ENCODE assay signal across 1 cellular context in genomic region chr2:70557171-70557838, GRCh38.
TF ChIP-seq lines count a peak whose summit lies in the region.

No MANE protein-coding gene starts in this region.

TF ChIP-seq in HepG2, 621 proteins besides CTCF, POLR2A, EP300 and RAD21 (continued from another document and continues in another):
- 0 out of 2 replicates have a peak, but pooled peaks have one; percentile 12 for TF ChIP-seq ARID2 (CRISPR knock-in tag; IDR thresholded peaks at IDR 0.05; ENCODE audit: borderline replicate concordance)
- TF ChIP-seq MBNL3 (CRISPR knock-in tag; conservative IDR thresholded peaks at IDR 0.05), result no peak
- TF ChIP-seq ZFX (CRISPR knock-in tag; IDR thresholded peaks at IDR 0.05; ENCODE audit: low read depth), result peak; percentile 73
- TF ChIP-seq ZNF296 (CRISPR knock-in tag; conservative IDR thresholded peaks at IDR 0.05), result no peak
- TF ChIP-seq ZNF574 (CRISPR knock-in tag; IDR thresholded peaks at IDR 0.05), result peak; percentile 61; the same call in 1 of the 2 replicates
- TF ChIP-seq HMG20B (CRISPR knock-in tag; conservative IDR thresholded peaks at IDR 0.05), result peak; percentile 83; the same call in 1 of the 2 replicates
- no peak for TF ChIP-seq ZNF652 (CRISPR knock-in tag; IDR thresholded peaks at IDR 0.05; ENCODE audit: borderline replicate concordance, low read depth)
- TF ChIP-seq XRCC5 (optimal IDR thresholded peaks at IDR 0.05; ENCODE audit: low read length), result peak; percentile 48
- TF ChIP-seq GLI4 (CRISPR knock-in tag; IDR thresholded peaks at IDR 0.05; ENCODE audit: borderline replicate concordance), result no peak
- no peak for TF ChIP-seq ATF7-NPFF (CRISPR knock-in tag; IDR thresholded peaks at IDR 0.05; ENCODE audit: low read depth)
- peak; percentile 48; the same call in 1 of the 2 replicates for TF ChIP-seq NR0B2 (CRISPR knock-in tag; IDR thresholded peaks at IDR 0.05)
- TF ChIP-seq ZMAT5 (CRISPR knock-in tag; IDR thresholded peaks at IDR 0.05; ENCODE audit: borderline replicate concordance, low read depth), result no peak
- no peak for TF ChIP-seq PHB2 (IDR thresholded peaks at IDR 0.05; ENCODE audit: partially characterized antibody)
- TF ChIP-seq TIGD3 (CRISPR knock-in tag; IDR thresholded peaks at IDR 0.05; ENCODE audit: borderline replicate concordance), result peak; percentile 7; the same call in 1 of the 2 replicates
- no peak for TF ChIP-seq CEBPB (IDR thresholded peaks at IDR 0.05; ENCODE audit: borderline replicate concordance, low read depth, low read length)
- peak; percentile 56; the same call in 1 of the 2 replicates for TF ChIP-seq ZNF7 (CRISPR knock-in tag; IDR thresholded peaks at IDR 0.05)
- TF ChIP-seq CCDC6 (CRISPR knock-in tag; IDR thresholded peaks at IDR 0.05), result peak; percentile 79
- TF ChIP-seq MED13 (CRISPR knock-in tag; IDR thresholded peaks at IDR 0.05), result no peak
- TF ChIP-seq ARID3A (IDR thresholded peaks at IDR 0.05; ENCODE audit: low read depth, low read length), result peak; percentile 36; the same call in 1 of the 2 replicates
- peak; percentile 2; the same call in 1 of the 2 replicates for TF ChIP-seq BHLHE40 (IDR thresholded peaks at IDR 0.05; ENCODE audit: low read length)
- no peak; the same call in 1 of the 2 replicates for TF ChIP-seq RFXAP (CRISPR knock-in tag; IDR thresholded peaks at IDR 0.05; ENCODE audit: borderline replicate concordance)
- 0 out of 2 replicates have a peak, but pooled peaks have one; percentile 42 for TF ChIP-seq ZNF414 (CRISPR knock-in tag; IDR thresholded peaks at IDR 0.05)
- TF ChIP-seq NR2F6 (IDR thresholded peaks at IDR 0.05), result no peak
- peak; percentile 34; the same call in 1 of the 2 replicates for TF ChIP-seq NR2F6 (CRISPR knock-in tag; IDR thresholded peaks at IDR 0.05)
- TF ChIP-seq NCOR1 (IDR thresholded peaks at IDR 0.05; ENCODE audit: borderline replicate concordance, low read length), result no peak
- peak; percentile 33; the same call in 1 of the 2 replicates for TF ChIP-seq THAP11 (CRISPR knock-in tag; IDR thresholded peaks at IDR 0.05)
- TF ChIP-seq ZNF143 (CRISPR knock-in tag; IDR thresholded peaks at IDR 0.05), result no peak
- TF ChIP-seq MAF1 (CRISPR knock-in tag; IDR thresholded peaks at IDR 0.05; ENCODE audit: borderline replicate concordance), result no peak
- TF ChIP-seq AGO2 (optimal IDR thresholded peaks at IDR 0.05; ENCODE audit: low read depth, low read length), result no peak
- TF ChIP-seq ZNF768 (CRISPR knock-in tag; IDR thresholded peaks at IDR 0.05), result peak; percentile 91
- no peak for TF ChIP-seq CBX2 (IDR thresholded peaks at IDR 0.05; ENCODE audit: low read depth, low read length)
- no peak for TF ChIP-seq CBX2 (CRISPR knock-in tag; IDR thresholded peaks at IDR 0.05; ENCODE audit: low read depth)
- no peak for TF ChIP-seq HOXA9 (CRISPR knock-in tag; IDR thresholded peaks at IDR 0.05; ENCODE audit: borderline replicate concordance)
- TF ChIP-seq DMTF1 (CRISPR knock-in tag; IDR thresholded peaks at IDR 0.05), result no peak
- no peak for TF ChIP-seq NONO (IDR thresholded peaks at IDR 0.05)
- TF ChIP-seq NONO (CRISPR knock-in tag; conservative IDR thresholded peaks at IDR 0.05), result peak; percentile 34; the same call in 1 of the 2 replicates
- no peak for TF ChIP-seq TRAFD1 (CRISPR knock-in tag; IDR thresholded peaks at IDR 0.05; ENCODE audit: borderline replicate concordance)
- TF ChIP-seq GATA4 (IDR thresholded peaks at IDR 0.05; ENCODE audit: borderline replicate concordance, low read depth), result 0 out of 2 replicates have a peak, but pooled peaks have one; percentile 17
- no peak for TF ChIP-seq ZNF879 (CRISPR knock-in tag; IDR thresholded peaks at IDR 0.05)
- no peak for TF ChIP-seq ZBTB26 (CRISPR knock-in tag; IDR thresholded peaks at IDR 0.05; ENCODE audit: borderline replicate concordance)
- peak; percentile 72 for TF ChIP-seq ZFP91 (CRISPR knock-in tag; IDR thresholded peaks at IDR 0.05; ENCODE audit: borderline replicate concordance)
- peak; percentile 86 for TF ChIP-seq IRF2 (CRISPR knock-in tag; IDR thresholded peaks at IDR 0.05)
- peak; percentile 69; the same call in 1 of the 2 replicates for TF ChIP-seq ZNF274 (CRISPR knock-in tag; IDR thresholded peaks at IDR 0.05)
- peak; percentile 93 for TF ChIP-seq ZSCAN9 (CRISPR knock-in tag; IDR thresholded peaks at IDR 0.05; ENCODE audit: borderline replicate concordance)
- TF ChIP-seq ZNF232 (CRISPR knock-in tag; IDR thresholded peaks at IDR 0.05; ENCODE audit: borderline replicate concordance), result peak; percentile 57; the same call in 1 of the 2 replicates
- TF ChIP-seq MAZ (IDR thresholded peaks at IDR 0.05; ENCODE audit: borderline replicate concordance, low read depth, low read length), result no peak
- no peak for TF ChIP-seq MAZ (CRISPR knock-in tag; IDR thresholded peaks at IDR 0.05; ENCODE audit: low read depth)
- TF ChIP-seq MXI1 (IDR thresholded peaks at IDR 0.05; ENCODE audit: borderline replicate concordance, low read depth, low read length), result peak; percentile 51; the same call in 1 of the 3 replicates
- TF ChIP-seq KAT2B (IDR thresholded peaks at IDR 0.05; ENCODE audit: borderline replicate concordance, low read depth, low read length), result no peak
- no peak for TF ChIP-seq ZNF367 (CRISPR knock-in tag; IDR thresholded peaks at IDR 0.05; ENCODE audit: borderline replicate concordance)
- peak; percentile 62 for TF ChIP-seq ATF2 (CRISPR knock-in tag; IDR thresholded peaks at IDR 0.05)
- peak; percentile 51; the same call in 1 of the 2 replicates for TF ChIP-seq ZNF788 (CRISPR knock-in tag; IDR thresholded peaks at IDR 0.05; ENCODE audit: borderline replicate concordance)
